In genomic region chr6:46509063-46509462, GRCh38 we compare ENCODE assay signal across 25 cellular contexts. TPM values are rescaled to one million over a fixed set of nuclear protein-coding genes. Genes with fewer than 3 reads are reported as not detected.
DNase-seq lines count a peak whose midpoint lies in the region; ATAC-seq and TF ChIP-seq lines count a peak whose summit lies in the region.
"Had no signal": no experiment of that assay in that cellular context is flagged by ENCODE, and none has a peak within 500 bp of the region (broad histone marks: within the 10 kb centered on the region; RNA-seq: fewer than 3 reads in every experiment).

No MANE protein-coding gene starts in this region.

- no peak overlapping the region for H2AFZ ChIP-seq in GM23248

- no peak overlapping the region for H3K4me2 ChIP-seq in GM23248 (ENCODE audit: unreplicated experiment)
- H3K4me2 ChIP-seq: GM23338 had no signal

- H3F3A ChIP-seq in GM23248 (ENCODE audit: insufficient read depth), result peaks cover 8% of the 10 kb centered on the region; the same call in 1 of the 2 replicates

- no peaks in the 10 kb centered on the region for H3K9me3 Mint-ChIP-seq in activated naive CD8-positive, alpha-beta T cell treated with anti-CD3 and anti-CD28 coated beads, Interleukin-2, amount 50 U/mL, for 24 hours
- H3K9me3 Mint-ChIP-seq: CD8-positive, alpha-beta T cell; GM23338 had no signal

- no peak for TF ChIP-seq CTCF in psoas muscle (IDR thresholded peaks at IDR 0.05)

- intact Hi-C loops in Right ventricle myocardium superior (cut with DNase I) (no loop called here), left cardiac atrium (cut with DNase I) (no loop called here), left ventricle myocardium superior (cut with micrococcal nuclease) (loop anchor here (10.0 kb wide), 1 partner anchor 106 kb away; no protein-coding TSS in a partner anchor), psoas muscle (cut with DNase I) (no loop called here), aorta (cut with DNase I) (no loop called here)

- H3K4me1 Mint-ChIP-seq in activated naive CD8-positive, alpha-beta T cell treated with anti-CD3 and anti-CD28 coated beads, Interleukin-2, amount 50 U/mL, for 24 hours, result no peaks in the 10 kb centered on the region
- H3K4me1 Mint-ChIP-seq: GM23338 had no signal

- no peaks in the 10 kb centered on the region for H4K20me1 ChIP-seq in GM23248 (ENCODE audit: insufficient read depth)

- H3K27me3 ChIP-seq in psoas muscle (ENCODE audit: insufficient read depth in 3 of 3, low read length in 2 of 3) (no peaks in the 10 kb centered on the region), aorta (ENCODE audit: control insufficient read depth in 1 of 2, insufficient read depth in 2 of 2, low read length in 1 of 2) (no peaks in the 10 kb centered on the region), GM23248 (replicated peaks; ENCODE audit: insufficient read depth) (no peaks in the 10 kb centered on the region)

- no peak overlapping the region for H3K27ac Mint-ChIP-seq in activated naive CD8-positive, alpha-beta T cell treated with anti-CD3 and anti-CD28 coated beads, Interleukin-2, amount 50 U/mL, for 24 hours
- H3K27ac Mint-ChIP-seq: CD8-positive, alpha-beta T cell; GM23338 had no signal

- no peaks in the 10 kb centered on the region for H3K36me3 ChIP-seq in psoas muscle (ENCODE audit: insufficient read depth in 1 of 2, low read depth in 1 of 2)
- no peaks in the 10 kb centered on the region for H3K36me3 ChIP-seq in aorta (ENCODE audit: control insufficient read depth in 1 of 2, insufficient read depth in 2 of 2, low read length in 1 of 2)
- no peaks in the 10 kb centered on the region for H3K36me3 ChIP-seq in GM23248 (ENCODE audit: low read depth)
- H3K36me3 ChIP-seq: HAP-1 had no signal

- peaks cover 25% of the 10 kb centered on the region for H3K4me1 ChIP-seq in psoas muscle
- H3K4me1 ChIP-seq in aorta (ENCODE audit: control insufficient read depth in 1 of 2, insufficient read depth in 2 of 2, low read length in 2 of 2), result peaks cover 8 to 12% of the 10 kb centered on the region in 2 donors
- H3K4me1 ChIP-seq in GM23248 (ENCODE audit: insufficient read depth), result peaks cover 9% of the 10 kb centered on the region
- H3K4me1 ChIP-seq: HAP-1 had no signal

- H3K27ac ChIP-seq in psoas muscle (peak overlapping the region; percentile 44), aorta (ENCODE audit: low read depth in 1 of 2, low read length in 2 of 2) (peak overlapping the region; percentile 76 to 93), GM23248 (no peak overlapping the region)
- H3K27ac ChIP-seq: HL-60, RWPE1 had no signal

- H3K4me3 ChIP-seq in psoas muscle (no peak overlapping the region), aorta (ENCODE audit: low read length in 2 of 2) (no peak overlapping the region), GM23248 (no peak overlapping the region)
- H3K4me3 ChIP-seq: GM12878, GM23338, HAP-1 had no signal

- no peak overlapping the region for H3K9ac ChIP-seq in GM23248

- in situ Hi-C loops in GM23248 (cut with MboI), result no loop called here

- no peaks in the 10 kb centered on the region for H3K36me3 Mint-ChIP-seq in activated naive CD8-positive, alpha-beta T cell treated with anti-CD3 and anti-CD28 coated beads, Interleukin-2, amount 50 U/mL, for 24 hours (ENCODE audit: low read depth)
- H3K36me3 Mint-ChIP-seq: CD8-positive, alpha-beta T cell had no signal

- ATAC-seq in Right ventricle myocardium superior (ENCODE audit: poor library complexity), result peak; percentile 50
- ATAC-seq in left cardiac atrium, result no peak
- peak; percentile 61 for ATAC-seq in left ventricle myocardium superior
- peak; percentile 66 to 88 (median 76) for ATAC-seq in psoas muscle
- ATAC-seq in aorta (ENCODE audit: low FRiP score), result no peak
- no peak for ATAC-seq in activated naive CD8-positive, alpha-beta T cell treated with anti-CD3 and anti-CD28 coated beads, Interleukin-2, amount 50 U/mL, for 24 hours
- ATAC-seq: CD8-positive, alpha-beta T cell; GM12878; GM23338 had no signal

- no peaks in the 10 kb centered on the region for H3K9me3 ChIP-seq in psoas muscle
- H3K9me3 ChIP-seq in aorta (ENCODE audit: control insufficient read depth, low read length), result no peaks in the 10 kb centered on the region
- no peaks in the 10 kb centered on the region for H3K9me3 ChIP-seq in GM23248 (ENCODE audit: low read depth)
- H3K9me3 ChIP-seq: HAP-1 had no signal

- no peaks in the 10 kb centered on the region for H3K9me2 ChIP-seq in GM23248 (ENCODE audit: insufficient read depth)

- H3K4me3 Mint-ChIP-seq in activated naive CD8-positive, alpha-beta T cell treated with anti-CD3 and anti-CD28 coated beads, Interleukin-2, amount 50 U/mL, for 24 hours, result no peak overlapping the region
- H3K4me3 Mint-ChIP-seq: CD8-positive, alpha-beta T cell; GM23338 had no signal

- WGBS in psoas muscle, 3 donors, result 18 to 25% (median 25%) methylated on average over 4 of the region's 4 CpGs
- WGBS in aorta, 2 donors, result 16 to 20% methylated on average over 4 of the region's 4 CpGs
- 81 to 86% methylated on average over 4 of the region's 4 CpGs for WGBS in GM23248 (ENCODE audit: low coverage in 1 of 2, low lambda C conversion rate in 2 of 2, missing lambda C conversion rate in 2 of 2), 2 experiments

- H3K27me3 Mint-ChIP-seq in activated naive CD8-positive, alpha-beta T cell treated with anti-CD3 and anti-CD28 coated beads, Interleukin-2, amount 50 U/mL, for 24 hours, result peaks cover 5% of the 10 kb centered on the region

- no peaks in the 10 kb centered on the region for H3K79me2 ChIP-seq in GM23248 (ENCODE audit: insufficient read depth)

- no peak for DNase-seq in Right ventricle myocardium superior
- DNase-seq in left cardiac atrium, result no peak
- peak; percentile 32 for DNase-seq in left ventricle myocardium superior
- DNase-seq in psoas muscle, result no peak
- peak in 1 of 2 donors; percentile 49 for DNase-seq in aorta
- DNase-seq in GM23248, result no peak
- no peak for DNase-seq in activated naive CD8-positive, alpha-beta T cell treated with anti-CD3 and anti-CD28 coated beads, Interleukin-2, amount 50 U/mL, for 24 hours
- DNase-seq in LoVo (ENCODE audit: low spot score), result no peak
- DNase-seq: AML-193; CD8-positive, alpha-beta T cell; DND-41; KG1; NCI-H1092 treated with DMSO at 0.1 percent for 48 hours; NCI-H146; NCI-H2029; NCI-H2227 treated with DMSO at 0.1 percent for 48 hours; NCI-H510A; NCI-H748 treated with DMSO at 0.1 percent for 48 hours; NK-92 treated with Interleukin-12 subunit alpha and Interleukin-12 subunit beta, amount 100 ng/mL, for 24 hours had no signal

RNA-seq across cellular contexts. Expression of gene RCAN2, which starts 17.8 kb away (rescaled TPM):
- 258 TPM for total RNA-seq in Right ventricle myocardium superior
- total RNA-seq in left cardiac atrium, result 100 to 1,000 TPM; 112 to 152 TPM
- 254 TPM for total RNA-seq in left ventricle myocardium superior
- 100 to 1,000 TPM in 1 of 4 donors, 10 to 100 TPM in 3; 13.2 to 108 (median 50.8) TPM for total RNA-seq in psoas muscle
- polyA plus RNA-seq in psoas muscle, result 10 to 100 TPM in 2 of 3 donors, 1 to 10 TPM in 1; 2.6 to 20.0 (median 15.8) TPM
- 100 to 1,000 TPM in 1 of 2 donors, 10 to 100 TPM in 1; 87.3 to 235 TPM for total RNA-seq in aorta
- polyA plus RNA-seq in aorta, result 100 to 1,000 TPM; 123 to 137 TPM
- 6.5 and 7.6 TPM in 2 replicates for total RNA-seq in GM23248 (2014; rRNA removed; shearing (Covaris generic))
- polyA plus RNA-seq in GM23248 (2016; fragmentation: Nextera tagmentation; extraction: Ambion mirVana), result 8.7 and 8.8 TPM in 2 replicates
- total RNA-seq: A172, GM12878 had no signal

Comparison
In these comparisons a context has a peak if more than half of its experiments do, and no peak if none do; other contexts are left out.
1. ATAC-seq: peak in Right ventricle myocardium superior (single experiment), left ventricle myocardium superior (single experiment) and psoas muscle (4 of 4); none in left cardiac atrium (0 of 2), aorta (single experiment) and activated naive CD8-positive, alpha-beta T cell treated with anti-CD3 and anti-CD28 coated beads, Interleukin-2, amount 50 U/mL, for 24 hours (single experiment).